1 cellular context compared by ENCODE assay signal in the genomic region with DNA sequence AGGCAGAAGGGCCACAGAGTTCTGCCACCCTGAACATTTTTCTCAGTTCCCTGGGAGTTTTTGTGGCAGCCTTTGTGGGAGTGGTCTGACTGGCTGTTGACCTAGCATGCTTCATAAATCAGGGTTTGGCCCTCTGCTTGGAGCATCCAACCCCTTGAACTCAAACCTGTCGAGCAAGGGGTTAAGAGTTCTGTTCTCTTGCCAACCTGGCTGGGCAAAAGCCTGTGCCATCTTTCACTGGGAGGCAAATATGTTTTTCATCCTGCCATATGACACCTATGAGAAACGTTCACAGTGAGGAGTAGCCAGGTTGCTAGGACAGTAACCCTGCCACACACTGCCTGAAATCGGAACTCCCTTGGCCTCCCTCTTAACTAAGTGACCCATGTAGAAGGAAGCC.
TF ChIP-seq lines count a peak whose summit lies in the region.

No MANE protein-coding gene starts in this region.

TF ChIP-seq in endothelial cell of umbilical vein, 7 proteins besides CTCF, POLR2A, EP300 and RAD21 (continued from another document):
- TF ChIP-seq, protein P1, sequence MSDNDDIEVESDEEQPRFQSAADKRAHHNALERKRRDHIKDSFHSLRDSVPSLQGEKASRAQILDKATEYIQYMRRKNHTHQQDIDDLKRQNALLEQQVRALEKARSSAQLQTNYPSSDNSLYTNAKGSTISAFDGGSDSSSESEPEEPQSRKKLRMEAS (IDR thresholded peaks at IDR 0.05; ENCODE audit: insufficient read depth, insufficient read length), result no peak
- TF ChIP-seq FOS (IDR thresholded peaks at IDR 0.05; ENCODE audit: borderline replicate concordance, insufficient read depth, low read length), result no peak
